ENCODE assay signal across 9 cellular contexts in genomic region chr9:93682155-93682968, GRCh38.
DNase-seq lines count a peak whose midpoint lies in the region; ATAC-seq, FAIRE-seq and TF ChIP-seq lines count a peak whose summit lies in the region.
"Had no signal": no experiment of that assay in that cellular context is flagged by ENCODE, and none has a peak within 500 bp of the region (broad histone marks: within the 10 kb centered on the region; RNA-seq: fewer than 3 reads in every experiment).

No MANE protein-coding gene starts in this region.

- no peak overlapping the region for H3K4me3 ChIP-seq in AG04449 (ENCODE audit: low read depth, low read length)
- H3K4me3 ChIP-seq in lower leg skin (ENCODE audit: low read depth, poor library complexity, severe bottlenecking): no peak overlapping the region

- peak overlapping the region; percentile 37 for H3K27ac Mint-ChIP-seq in activated CD4-positive, alpha-beta T cell treated with anti-CD3 and anti-CD28 coated beads for 36 hours
- H3K27ac Mint-ChIP-seq: natural killer cell treated with Interleukin-12 subunit alpha and Interleukin-12 subunit beta and Interleukin-15 and Interleukin-18, amount 100 ng/mL, for 72 hours had no signal

- POLR2A ChIA-PET in AG04449 (lab: Yijun Ruan, JAX): no interaction called here
- POLR2A ChIA-PET in activated CD4-positive, alpha-beta T cell treated with anti-CD3 and anti-CD28 coated beads for 36 hours (lab: Charles Lee): no interaction called here

- TF ChIP-seq CTCF in AG04449 (IDR thresholded peaks at IDR 0.05; ENCODE audit: insufficient read depth, low read length, missing control alignments): peak; percentile 81
- TF ChIP-seq CTCF in lower leg skin (IDR thresholded peaks at IDR 0.05): no peak

- no peak overlapping the region for H3K4me3 Mint-ChIP-seq in activated CD4-positive, alpha-beta T cell treated with anti-CD3 and anti-CD28 coated beads for 36 hours
- H3K4me3 Mint-ChIP-seq: natural killer cell treated with Interleukin-12 subunit alpha and Interleukin-12 subunit beta and Interleukin-15 and Interleukin-18, amount 100 ng/mL, for 72 hours had no signal

- CTCF ChIA-PET in AG04449 (lab: Yijun Ruan, JAX): interaction anchor here (0.6 to 9.1 kb wide), 28 partner anchors 8 to 533 kb away, joined by 3 to 142 read pairs (median 4); no protein-coding TSS in a partner anchor
- CTCF ChIA-PET in activated CD4-positive, alpha-beta T cell treated with anti-CD3 and anti-CD28 coated beads for 36 hours (lab: Charles Lee): interaction anchor here (0.6 to 2.4 kb wide), 10 partner anchors 10 to 531 kb away, joined by 3 to 24 read pairs (median 4); no protein-coding TSS in a partner anchor

- ATAC-seq in activated CD4-positive, alpha-beta T cell treated with anti-CD3 and anti-CD28 coated beads for 36 hours: peak; percentile 73

- no peak for DNase-seq in AG04449 (ENCODE audit: low read depth, low spot score)
- DNase-seq in GM18507 (ENCODE audit: extremely low spot score, insufficient read length, low read depth): peak; percentile 32
- peak; percentile 54 for DNase-seq in NCI-H2107 (lab: John Stamatoyannopoulos, UW)
- DNase-seq in activated CD4-positive, alpha-beta T cell treated with anti-CD3 and anti-CD28 coated beads for 36 hours: peak; percentile 81
- DNase-seq in dedifferentiated amniotic fluid mesenchymal stem cell (ENCODE audit: extremely low spot score): peak; percentile 51
- peak; percentile 47 to 89 for DNase-seq in lower leg skin (ENCODE audit: low spot score in 2 of 2)
- peak; percentile 17 for DNase-seq in stimulated activated CD8-positive, alpha-beta memory T cell treated with anti-CD3 and anti-CD28 coated beads, Interleukin-12 subunit alpha, Interleukin-12 subunit beta, amount 100 ng/mL, for 24 hours (ENCODE audit: extremely low read depth)
- DNase-seq in H4 (ENCODE audit: low spot score): no peak

- H3K9me3 Mint-ChIP-seq in activated CD4-positive, alpha-beta T cell treated with anti-CD3 and anti-CD28 coated beads for 36 hours (ENCODE audit: low read depth): no peaks in the 10 kb centered on the region
- H3K9me3 Mint-ChIP-seq: natural killer cell treated with Interleukin-12 subunit alpha and Interleukin-12 subunit beta and Interleukin-15 and Interleukin-18, amount 100 ng/mL, for 72 hours had no signal

- H3K36me3 Mint-ChIP-seq in activated CD4-positive, alpha-beta T cell treated with anti-CD3 and anti-CD28 coated beads for 36 hours (ENCODE audit: low read depth): peaks cover 4% of the 10 kb centered on the region
- H3K36me3 Mint-ChIP-seq: natural killer cell treated with Interleukin-12 subunit alpha and Interleukin-12 subunit beta and Interleukin-15 and Interleukin-18, amount 100 ng/mL, for 72 hours had no signal

- no peaks in the 10 kb centered on the region for H3K27me3 Mint-ChIP-seq in activated CD4-positive, alpha-beta T cell treated with anti-CD3 and anti-CD28 coated beads for 36 hours

- intact Hi-C loops in activated CD4-positive, alpha-beta T cell treated with anti-CD3 and anti-CD28 coated beads for 36 hours (cut with DNase I, micrococcal nuclease): loop anchor here (1.0 to 2.0 kb wide), 3 partner anchors 281 to 530 kb away; no protein-coding TSS in a partner anchor
- intact Hi-C loops in lower leg skin (cut with DNase I; ENCODE audit: low total_unique reads): loop anchor here (5.0 to 10.0 kb wide), 2 partner anchors 58 to 280 kb away; no protein-coding TSS in a partner anchor

- TF ChIP-seq POLR2A in lower leg skin (IDR thresholded peaks at IDR 0.05): no peak

- no peaks in the 10 kb centered on the region for H3K4me1 Mint-ChIP-seq in activated CD4-positive, alpha-beta T cell treated with anti-CD3 and anti-CD28 coated beads for 36 hours

- FAIRE-seq in GM18507 (lab: Jason Lieb, UNC): peak; percentile 63

- 32 to 35% methylated on average over 19 of the region's 19 CpGs for WGBS in lower leg skin, 2 donors

Comparison
In these comparisons a context has a peak if more than half of its experiments do, and no peak if none do; other contexts are left out.
1. DNase-seq: peak in GM18507 (single experiment), NCI-H2107 (single experiment), activated CD4-positive, alpha-beta T cell treated with anti-CD3 and anti-CD28 coated beads for 36 hours (single experiment), dedifferentiated amniotic fluid mesenchymal stem cell (single experiment), lower leg skin (2 of 2) and stimulated activated CD8-positive, alpha-beta memory T cell treated with anti-CD3 and anti-CD28 coated beads, Interleukin-12 subunit alpha, Interleukin-12 subunit beta, amount 100 ng/mL, for 24 hours (single experiment); none in AG04449 (single experiment) and H4 (single experiment).